21 cellular contexts compared by ENCODE assay signal in genomic region chr6:154888426-154888825, GRCh38.
"Had no signal": no experiment of that assay in that cellular context is flagged by ENCODE, and none has a peak within 500 bp of the region (broad histone marks: within the 10 kb centered on the region; RNA-seq: fewer than 3 reads in every experiment).

No MANE protein-coding gene starts in this region.

- H3K27ac ChIP-seq: spleen, upper lobe of left lung had no signal

- H3K4me1 Mint-ChIP-seq: activated CD8-positive, alpha-beta memory T cell treated with anti-CD3 and anti-CD28 coated beads, Interleukin-2, amount 10 ng/mL, durations not matched to agents 7 days and 5 days; endodermal cell had no signal

- H3K9ac ChIP-seq: SK-N-SH had no signal

- H3K4me3 ChIP-seq: spleen, upper lobe of left lung had no signal

- H3K4me2 ChIP-seq: SK-N-SH had no signal

- H3K36me3 Mint-ChIP-seq: activated CD8-positive, alpha-beta memory T cell treated with anti-CD3 and anti-CD28 coated beads, Interleukin-2, amount 10 ng/mL, durations not matched to agents 7 days and 5 days; natural killer cell treated with Interleukin-12 subunit alpha and Interleukin-12 subunit beta and Interleukin-15 and Interleukin-18, amount 100 ng/mL, for 72 hours had no signal

- H3K27me3 Mint-ChIP-seq: activated CD4-positive, alpha-beta memory T cell treated with anti-CD3 and anti-CD28 coated beads for 36 hours; activated CD4-positive, alpha-beta T cell treated with anti-CD3 and anti-CD28 coated beads for 36 hours; activated CD8-positive, alpha-beta memory T cell treated with anti-CD3 and anti-CD28 coated beads, Interleukin-2, amount 10 ng/mL, durations not matched to agents 7 days and 5 days; activated naive CD8-positive, alpha-beta T cell; memory B cell; natural killer cell treated with Interleukin-12 subunit alpha and Interleukin-12 subunit beta and Interleukin-15 and Interleukin-18, amount 100 ng/mL, for 72 hours; progenitor cell of endocrine pancreas; stimulated activated naive CD8-positive, alpha-beta T cell treated with anti-CD3 and anti-CD28 coated beads, Interleukin-15, Interleukin-2, amounts not matched to agents 100 ng/mL and 50 ng/mL, for 24 hours had no signal

- H3K4me1 ChIP-seq: upper lobe of left lung had no signal

- H3K27me3 ChIP-seq: spleen, upper lobe of left lung had no signal

- DNase-seq: activated CD4-positive, alpha-beta memory T cell treated with anti-CD3 and anti-CD28 coated beads for 36 hours; activated CD4-positive, alpha-beta T cell treated with anti-CD3 and anti-CD28 coated beads for 36 hours; activated CD8-positive, alpha-beta memory T cell treated with anti-CD3 and anti-CD28 coated beads, Interleukin-2, amount 10 ng/mL, durations not matched to agents 7 days and 5 days; activated effector memory CD4-positive, alpha-beta T cell treated with anti-CD3 and anti-CD28 coated beads, Interleukin-2, amount 50 U/mL, for 16 hours; activated T-cell treated with anti-CD3 and anti-CD28 coated beads, Interleukin-2, amount 50 U/mL, for 1 hour; endodermal cell; erythroblast; kidney; left ventricle myocardium superior; occipital lobe; SK-N-SH; spleen; T-helper 1 cell; T1000; upper lobe of left lung had no signal

- ATAC-seq: activated CD4-positive, alpha-beta T cell treated with anti-CD3 and anti-CD28 coated beads for 36 hours; activated CD8-positive, alpha-beta memory T cell treated with anti-CD3 and anti-CD28 coated beads, Interleukin-2, amount 10 ng/mL, durations not matched to agents 7 days and 5 days; left ventricle myocardium superior; natural killer cell treated with Interleukin-12 subunit alpha and Interleukin-12 subunit beta and Interleukin-15 and Interleukin-18, amount 100 ng/mL, for 72 hours; sciatic nerve had no signal

- H3K4me3 Mint-ChIP-seq: activated CD4-positive, alpha-beta memory T cell treated with anti-CD3 and anti-CD28 coated beads for 36 hours; activated CD4-positive, alpha-beta T cell treated with anti-CD3 and anti-CD28 coated beads for 36 hours; activated CD8-positive, alpha-beta memory T cell treated with anti-CD3 and anti-CD28 coated beads, Interleukin-2, amount 10 ng/mL, durations not matched to agents 7 days and 5 days; activated naive CD8-positive, alpha-beta T cell; endodermal cell; memory B cell; natural killer cell treated with Interleukin-12 subunit alpha and Interleukin-12 subunit beta and Interleukin-15 and Interleukin-18, amount 100 ng/mL, for 72 hours; stimulated activated naive CD8-positive, alpha-beta T cell treated with anti-CD3 and anti-CD28 coated beads, Interleukin-15, Interleukin-2, amounts not matched to agents 100 ng/mL and 50 ng/mL, for 24 hours had no signal

- H3K9me3 Mint-ChIP-seq: activated CD4-positive, alpha-beta memory T cell treated with anti-CD3 and anti-CD28 coated beads for 36 hours; endodermal cell; memory B cell; natural killer cell treated with Interleukin-12 subunit alpha and Interleukin-12 subunit beta and Interleukin-15 and Interleukin-18, amount 100 ng/mL, for 72 hours; stimulated activated naive CD8-positive, alpha-beta T cell treated with anti-CD3 and anti-CD28 coated beads, Interleukin-15, Interleukin-2, amounts not matched to agents 100 ng/mL and 50 ng/mL, for 24 hours had no signal

- H3K9me3 ChIP-seq: SK-N-SH, spleen, upper lobe of left lung had no signal

- H3K27ac Mint-ChIP-seq: activated CD4-positive, alpha-beta memory T cell treated with anti-CD3 and anti-CD28 coated beads for 36 hours; activated CD4-positive, alpha-beta T cell treated with anti-CD3 and anti-CD28 coated beads for 36 hours; activated CD8-positive, alpha-beta memory T cell treated with anti-CD3 and anti-CD28 coated beads, Interleukin-2, amount 10 ng/mL, durations not matched to agents 7 days and 5 days; activated naive CD8-positive, alpha-beta T cell; endodermal cell; memory B cell; progenitor cell of endocrine pancreas; stimulated activated naive CD8-positive, alpha-beta T cell treated with anti-CD3 and anti-CD28 coated beads, Interleukin-15, Interleukin-2, amounts not matched to agents 100 ng/mL and 50 ng/mL, for 24 hours had no signal

- H3K9me2 ChIP-seq: SK-N-SH had no signal
